Comparison of ENCODE assay signal across 1 cellular context in genomic region chr10:62250594-62251198, GRCh38.
A peak's percentile ranks its signal among the peaks of the same experiment; 100 is the strongest.
TF ChIP-seq lines count a peak whose summit lies in the region.

No MANE protein-coding gene starts in this region.

TF ChIP-seq in HepG2, 621 proteins besides CTCF, POLR2A, EP300 and RAD21:
- TF ChIP-seq, protein P1, sequence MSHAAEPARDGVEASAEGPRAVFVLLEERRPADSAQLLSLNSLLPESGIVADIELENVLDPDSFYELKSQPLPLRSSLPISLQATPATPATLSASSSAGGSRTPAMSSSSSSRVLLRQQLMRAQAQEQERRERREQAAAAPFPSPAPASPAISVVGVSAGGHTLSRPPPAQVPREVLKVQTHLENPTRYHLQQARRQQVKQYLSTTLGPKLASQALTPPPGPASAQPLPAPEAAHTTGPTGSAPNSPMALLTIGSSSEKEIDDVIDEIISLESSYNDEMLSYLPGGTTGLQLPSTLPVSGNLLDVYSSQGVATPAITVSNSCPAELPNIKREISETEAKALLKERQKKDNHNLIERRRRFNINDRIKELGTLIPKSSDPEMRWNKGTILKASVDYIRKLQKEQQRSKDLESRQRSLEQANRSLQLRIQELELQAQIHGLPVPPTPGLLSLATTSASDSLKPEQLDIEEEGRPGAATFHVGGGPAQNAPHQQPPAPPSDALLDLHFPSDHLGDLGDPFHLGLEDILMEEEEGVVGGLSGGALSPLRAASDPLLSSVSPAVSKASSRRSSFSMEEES (CRISPR knock-in tag; IDR thresholded peaks at IDR 0.05) = 0 out of 2 replicates have a peak, but pooled peaks have one; percentile 39
- TF ChIP-seq SAP130 (CRISPR knock-in tag; IDR thresholded peaks at IDR 0.05; ENCODE audit: low read depth) (0 out of 2 replicates have a peak, but pooled peaks have one; percentile 30), ARID2 (CRISPR knock-in tag; IDR thresholded peaks at IDR 0.05; ENCODE audit: borderline replicate concordance) (no peak), HMG20A (CRISPR knock-in tag; IDR thresholded peaks at IDR 0.05; ENCODE audit: borderline replicate concordance) (peak; percentile 35; the same call in 1 of the 2 replicates), SOX13 (IDR thresholded peaks at IDR 0.05) (no peak), SOX13 (CRISPR knock-in tag; conservative IDR thresholded peaks at IDR 0.05 in 1 of 2, IDR thresholded peaks at IDR 0.05 in 1 of 2) (peak in 1 of 2 experiments; percentile 32; a peak in 1 of 4 replicates), FOSL2 (CRISPR knock-in tag; IDR thresholded peaks at IDR 0.05) (peak; percentile 76), TBX3 (IDR thresholded peaks at IDR 0.05; ENCODE audit: borderline replicate concordance) (0 out of 2 replicates have a peak, but pooled peaks have one; percentile 37)
- TF ChIP-seq, protein P2, sequence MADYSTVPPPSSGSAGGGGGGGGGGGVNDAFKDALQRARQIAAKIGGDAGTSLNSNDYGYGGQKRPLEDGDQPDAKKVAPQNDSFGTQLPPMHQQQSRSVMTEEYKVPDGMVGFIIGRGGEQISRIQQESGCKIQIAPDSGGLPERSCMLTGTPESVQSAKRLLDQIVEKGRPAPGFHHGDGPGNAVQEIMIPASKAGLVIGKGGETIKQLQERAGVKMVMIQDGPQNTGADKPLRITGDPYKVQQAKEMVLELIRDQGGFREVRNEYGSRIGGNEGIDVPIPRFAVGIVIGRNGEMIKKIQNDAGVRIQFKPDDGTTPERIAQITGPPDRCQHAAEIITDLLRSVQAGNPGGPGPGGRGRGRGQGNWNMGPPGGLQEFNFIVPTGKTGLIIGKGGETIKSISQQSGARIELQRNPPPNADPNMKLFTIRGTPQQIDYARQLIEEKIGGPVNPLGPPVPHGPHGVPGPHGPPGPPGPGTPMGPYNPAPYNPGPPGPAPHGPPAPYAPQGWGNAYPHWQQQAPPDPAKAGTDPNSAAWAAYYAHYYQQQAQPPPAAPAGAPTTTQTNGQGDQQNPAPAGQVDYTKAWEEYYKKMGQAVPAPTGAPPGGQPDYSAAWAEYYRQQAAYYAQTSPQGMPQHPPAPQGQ (CRISPR knock-in tag; IDR thresholded peaks at IDR 0.05; ENCODE audit: borderline replicate concordance) = no peak
